In genomic region chr4:27003602-27004238, GRCh38 we compare ENCODE assay signal across 9 cellular contexts.
DNase-seq lines count a peak whose midpoint lies in the region; ATAC-seq and TF ChIP-seq lines count a peak whose summit lies in the region.
"Had no signal": no experiment of that assay in that cellular context is flagged by ENCODE, and none has a peak within 500 bp of the region (broad histone marks: within the 10 kb centered on the region; RNA-seq: fewer than 3 reads in every experiment).

No MANE protein-coding gene starts in this region.

- no peaks in the 10 kb centered on the region for H3K27me3 Mint-ChIP-seq in activated CD8-positive, alpha-beta memory T cell treated with anti-CD3 and anti-CD28 coated beads, Interleukin-2, amount 10 ng/mL, durations not matched to agents 7 days and 5 days
- no peaks in the 10 kb centered on the region for H3K27me3 Mint-ChIP-seq in T-cell
- H3K27me3 Mint-ChIP-seq in progenitor cell of endocrine pancreas = no peaks in the 10 kb centered on the region

- H3K4me3 Mint-ChIP-seq in activated CD8-positive, alpha-beta memory T cell treated with anti-CD3 and anti-CD28 coated beads, Interleukin-2, amount 10 ng/mL, durations not matched to agents 7 days and 5 days = peak overlapping the region; percentile 45
- H3K4me3 Mint-ChIP-seq in T-cell = peak overlapping the region in 2 of 3 donors; percentile 51 to 54
- H3K4me3 Mint-ChIP-seq in progenitor cell of endocrine pancreas (ENCODE audit: low read depth) = no peak overlapping the region

- no peaks in the 10 kb centered on the region for H3K9me3 ChIP-seq in suprapubic skin

- DNase-seq in activated CD8-positive, alpha-beta memory T cell treated with anti-CD3 and anti-CD28 coated beads, Interleukin-2, amount 10 ng/mL, durations not matched to agents 7 days and 5 days = peak; percentile 52
- DNase-seq in activated CD8-positive, alpha-beta memory T cell treated with anti-CD3 and anti-CD28 coated beads, Interleukin-2, amount 50 U/mL, for 4 hours = no peak
- no peak for DNase-seq in T-cell
- DNase-seq in choroid plexus epithelial cell (ENCODE audit: low read depth) = peak; percentile 74
- DNase-seq in stimulated activated CD8-positive, alpha-beta memory T cell treated with anti-CD3 and anti-CD28 coated beads, Interleukin-4, amount 100 ng/mL, for 48 hours = peak; percentile 54
- no peak for DNase-seq in NCI-H2227 (lab: John Stamatoyannopoulos, UW; ENCODE audit: unreplicated experiment)
- DNase-seq in progenitor cell of endocrine pancreas (ENCODE audit: low spot score, unreplicated experiment) = no peak
- no peak for DNase-seq in suprapubic skin (ENCODE audit: low spot score in 2 of 2)
- DNase-seq: left ventricle myocardium superior had no signal

- peaks cover 32% of the 10 kb centered on the region for H3K4me1 Mint-ChIP-seq in activated CD8-positive, alpha-beta memory T cell treated with anti-CD3 and anti-CD28 coated beads, Interleukin-2, amount 10 ng/mL, durations not matched to agents 7 days and 5 days
- H3K4me1 Mint-ChIP-seq in T-cell (peaks cover 28 to 52% (median 48%) of the 10 kb centered on the region in 3 donors), progenitor cell of endocrine pancreas (ENCODE audit: low read depth) (peaks cover 20% of the 10 kb centered on the region)

- TF ChIP-seq CTCF in choroid plexus epithelial cell (conservative IDR thresholded peaks at IDR 0.05; ENCODE audit: low read depth, low read length) = peak; percentile 49
- TF ChIP-seq CTCF in progenitor cell of endocrine pancreas (IDR thresholded peaks at IDR 0.05; ENCODE audit: unreplicated experiment) = no peak
- TF ChIP-seq CTCF in suprapubic skin (IDR thresholded peaks at IDR 0.05) = no peak

- no peak overlapping the region for H3K27ac ChIP-seq in suprapubic skin

- POLR2A ChIA-PET in T-cell (lab: Charles Lee) = interaction anchor here (0.6 to 0.7 kb wide), 3 partner anchors 51 to 70 kb away, joined by 3 to 8 read pairs (median 3); no protein-coding TSS in a partner anchor

- H3K9me3 Mint-ChIP-seq in activated CD8-positive, alpha-beta memory T cell treated with anti-CD3 and anti-CD28 coated beads, Interleukin-2, amount 10 ng/mL, durations not matched to agents 7 days and 5 days (ENCODE audit: low read depth) = no peaks in the 10 kb centered on the region
- H3K9me3 Mint-ChIP-seq in T-cell = no peaks in the 10 kb centered on the region
- H3K9me3 Mint-ChIP-seq in progenitor cell of endocrine pancreas (ENCODE audit: low read depth) = no peaks in the 10 kb centered on the region

- CTCF ChIA-PET in activated CD8-positive, alpha-beta memory T cell treated with anti-CD3 and anti-CD28 coated beads, Interleukin-2, amount 10 ng/mL, durations not matched to agents 7 days and 5 days (lab: Charles Lee) = interaction anchor here (0.7 to 2.2 kb wide), 2 partner anchors 143 to 541 kb away, joined by 3 to 8 read pairs; partner anchors contain the start of gene STIM2
- CTCF ChIA-PET in T-cell (lab: Charles Lee) = interaction anchor here (0.7 to 1.0 kb wide), 2 partner anchors 315 to 597 kb away, joined by 3 to 7 read pairs; no protein-coding TSS in a partner anchor

- H3K27me3 ChIP-seq in suprapubic skin = no peaks in the 10 kb centered on the region

- ATAC-seq in activated CD8-positive, alpha-beta memory T cell treated with anti-CD3 and anti-CD28 coated beads, Interleukin-2, amount 10 ng/mL, durations not matched to agents 7 days and 5 days = peak; percentile 88
- peak; percentile 47 to 69 (median 64) for ATAC-seq in T-cell (replicated peaks in 1 of 4)
- ATAC-seq: left ventricle myocardium superior had no signal

- H3K27ac Mint-ChIP-seq in activated CD8-positive, alpha-beta memory T cell treated with anti-CD3 and anti-CD28 coated beads, Interleukin-2, amount 10 ng/mL, durations not matched to agents 7 days and 5 days = peak overlapping the region; percentile 76
- H3K27ac Mint-ChIP-seq in T-cell = peak overlapping the region; percentile 60 to 89
- H3K27ac Mint-ChIP-seq in progenitor cell of endocrine pancreas = no peak overlapping the region

- TF ChIP-seq POLR2A in suprapubic skin (IDR thresholded peaks at IDR 0.05) = no peak

- peaks cover 1% of the 10 kb centered on the region for H3K36me3 ChIP-seq in suprapubic skin

- WGBS in suprapubic skin = 77% methylated on average over 5 of the region's 5 CpGs

- no peaks in the 10 kb centered on the region for H3K4me1 ChIP-seq in suprapubic skin

- H3K36me3 Mint-ChIP-seq in activated CD8-positive, alpha-beta memory T cell treated with anti-CD3 and anti-CD28 coated beads, Interleukin-2, amount 10 ng/mL, durations not matched to agents 7 days and 5 days = peaks cover 22% of the 10 kb centered on the region
- peaks cover 13% of the 10 kb centered on the region for H3K36me3 Mint-ChIP-seq in T-cell
- no peaks in the 10 kb centered on the region for H3K36me3 Mint-ChIP-seq in progenitor cell of endocrine pancreas (ENCODE audit: insufficient read depth)

- no peak overlapping the region for H3K4me3 ChIP-seq in choroid plexus epithelial cell (ENCODE audit: low read depth, low read length)
- no peak overlapping the region for H3K4me3 ChIP-seq in suprapubic skin

- no peak for TF ChIP-seq EP300 in suprapubic skin (IDR thresholded peaks at IDR 0.05)

Comparison
In these comparisons a context has a peak if more than half of its experiments do, and no peak if none do; other contexts are left out.
1. DNase-seq: peak in activated CD8-positive, alpha-beta memory T cell treated with anti-CD3 and anti-CD28 coated beads, Interleukin-2, amount 10 ng/mL, durations not matched to agents 7 days and 5 days (single experiment), choroid plexus epithelial cell (single experiment) and stimulated activated CD8-positive, alpha-beta memory T cell treated with anti-CD3 and anti-CD28 coated beads, Interleukin-4, amount 100 ng/mL, for 48 hours (single experiment); none in activated CD8-positive, alpha-beta memory T cell treated with anti-CD3 and anti-CD28 coated beads, Interleukin-2, amount 50 U/mL, for 4 hours (single experiment), T-cell (0 of 34), NCI-H2227 (single experiment), progenitor cell of endocrine pancreas (single experiment) and suprapubic skin (0 of 2).